ENCODE assay signal across 1 cellular context in the genomic region with DNA sequence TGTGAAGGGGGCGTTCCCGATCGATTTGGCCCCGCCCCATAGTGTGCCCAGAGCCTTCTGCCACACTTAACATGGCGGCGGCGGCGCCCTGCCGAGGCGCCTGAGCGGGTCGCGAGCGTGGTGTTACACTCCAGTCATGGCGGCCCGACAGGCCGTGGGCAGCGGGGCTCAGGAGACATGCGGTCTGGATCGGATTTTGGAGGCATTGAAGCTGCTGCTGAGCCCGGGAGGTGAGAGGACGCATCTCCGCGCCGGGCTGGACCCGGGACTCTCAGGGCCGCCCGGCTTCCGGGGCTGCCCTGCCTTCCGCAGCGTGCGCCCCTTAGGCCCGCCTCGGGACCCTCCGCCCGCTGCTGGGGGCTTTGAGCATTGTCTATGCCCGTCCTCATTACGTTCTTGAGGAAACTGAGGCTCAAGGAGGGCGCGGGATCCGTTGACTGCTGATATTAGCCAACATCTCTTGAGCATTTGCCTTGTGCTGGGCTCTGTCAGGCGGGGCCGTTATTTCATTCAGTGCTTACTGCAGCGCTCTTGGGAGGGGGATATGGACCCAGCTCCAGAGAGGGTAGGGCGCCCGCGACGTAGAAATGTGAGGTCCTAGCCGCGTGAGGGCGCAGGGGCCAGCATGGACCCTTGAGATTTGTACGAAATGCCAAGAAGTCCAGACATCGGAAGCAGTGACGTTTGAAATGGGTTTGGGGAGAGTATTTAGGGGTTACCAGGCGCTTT.
TF ChIP-seq lines count a peak whose summit lies in the region.

TSS of gene TANGO6 (plus strand) at position 50 of the 729 bp plus-strand sequence. CDS start at position 137, 87 bp downstream.

TF ChIP-seq in WTC11, 78 proteins besides CTCF, POLR2A, EP300 and RAD21 (continued from another document):
- TF ChIP-seq, protein P1, sequence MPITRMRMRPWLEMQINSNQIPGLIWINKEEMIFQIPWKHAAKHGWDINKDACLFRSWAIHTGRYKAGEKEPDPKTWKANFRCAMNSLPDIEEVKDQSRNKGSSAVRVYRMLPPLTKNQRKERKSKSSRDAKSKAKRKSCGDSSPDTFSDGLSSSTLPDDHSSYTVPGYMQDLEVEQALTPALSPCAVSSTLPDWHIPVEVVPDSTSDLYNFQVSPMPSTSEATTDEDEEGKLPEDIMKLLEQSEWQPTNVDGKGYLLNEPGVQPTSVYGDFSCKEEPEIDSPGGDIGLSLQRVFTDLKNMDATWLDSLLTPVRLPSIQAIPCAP (CRISPR knock-in tag; IDR thresholded peaks at IDR 0.05) = 0 out of 2 replicates have a peak, but pooled peaks have one; percentile 41
- TF ChIP-seq ZNF416 (CRISPR knock-in tag; IDR thresholded peaks at IDR 0.05) (0 out of 2 replicates have a peak, but pooled peaks have one; percentile 32), SP1 (CRISPR knock-in tag; conservative IDR thresholded peaks at IDR 0.05) (peak; percentile 94), ZNF232 (CRISPR knock-in tag; IDR thresholded peaks at IDR 0.05) (peak; percentile 81; the same call in 1 of the 2 replicates)
- TF ChIP-seq, protein P2, sequence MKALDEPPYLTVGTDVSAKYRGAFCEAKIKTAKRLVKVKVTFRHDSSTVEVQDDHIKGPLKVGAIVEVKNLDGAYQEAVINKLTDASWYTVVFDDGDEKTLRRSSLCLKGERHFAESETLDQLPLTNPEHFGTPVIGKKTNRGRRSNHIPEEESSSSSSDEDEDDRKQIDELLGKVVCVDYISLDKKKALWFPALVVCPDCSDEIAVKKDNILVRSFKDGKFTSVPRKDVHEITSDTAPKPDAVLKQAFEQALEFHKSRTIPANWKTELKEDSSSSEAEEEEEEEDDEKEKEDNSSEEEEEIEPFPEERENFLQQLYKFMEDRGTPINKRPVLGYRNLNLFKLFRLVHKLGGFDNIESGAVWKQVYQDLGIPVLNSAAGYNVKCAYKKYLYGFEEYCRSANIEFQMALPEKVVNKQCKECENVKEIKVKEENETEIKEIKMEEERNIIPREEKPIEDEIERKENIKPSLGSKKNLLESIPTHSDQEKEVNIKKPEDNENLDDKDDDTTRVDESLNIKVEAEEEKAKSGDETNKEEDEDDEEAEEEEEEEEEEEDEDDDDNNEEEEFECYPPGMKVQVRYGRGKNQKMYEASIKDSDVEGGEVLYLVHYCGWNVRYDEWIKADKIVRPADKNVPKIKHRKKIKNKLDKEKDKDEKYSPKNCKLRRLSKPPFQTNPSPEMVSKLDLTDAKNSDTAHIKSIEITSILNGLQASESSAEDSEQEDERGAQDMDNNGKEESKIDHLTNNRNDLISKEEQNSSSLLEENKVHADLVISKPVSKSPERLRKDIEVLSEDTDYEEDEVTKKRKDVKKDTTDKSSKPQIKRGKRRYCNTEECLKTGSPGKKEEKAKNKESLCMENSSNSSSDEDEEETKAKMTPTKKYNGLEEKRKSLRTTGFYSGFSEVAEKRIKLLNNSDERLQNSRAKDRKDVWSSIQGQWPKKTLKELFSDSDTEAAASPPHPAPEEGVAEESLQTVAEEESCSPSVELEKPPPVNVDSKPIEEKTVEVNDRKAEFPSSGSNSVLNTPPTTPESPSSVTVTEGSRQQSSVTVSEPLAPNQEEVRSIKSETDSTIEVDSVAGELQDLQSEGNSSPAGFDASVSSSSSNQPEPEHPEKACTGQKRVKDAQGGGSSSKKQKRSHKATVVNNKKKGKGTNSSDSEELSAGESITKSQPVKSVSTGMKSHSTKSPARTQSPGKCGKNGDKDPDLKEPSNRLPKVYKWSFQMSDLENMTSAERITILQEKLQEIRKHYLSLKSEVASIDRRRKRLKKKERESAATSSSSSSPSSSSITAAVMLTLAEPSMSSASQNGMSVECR (CRISPR knock-in tag; IDR thresholded peaks at IDR 0.05; ENCODE audit: borderline replicate concordance) = peak; percentile 70; the same call in 1 of the 2 replicates
- TF ChIP-seq, protein P3, sequence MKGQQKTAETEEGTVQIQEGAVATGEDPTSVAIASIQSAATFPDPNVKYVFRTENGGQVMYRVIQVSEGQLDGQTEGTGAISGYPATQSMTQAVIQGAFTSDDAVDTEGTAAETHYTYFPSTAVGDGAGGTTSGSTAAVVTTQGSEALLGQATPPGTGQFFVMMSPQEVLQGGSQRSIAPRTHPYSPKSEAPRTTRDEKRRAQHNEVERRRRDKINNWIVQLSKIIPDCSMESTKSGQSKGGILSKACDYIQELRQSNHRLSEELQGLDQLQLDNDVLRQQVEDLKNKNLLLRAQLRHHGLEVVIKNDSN (CRISPR knock-in tag; IDR thresholded peaks at IDR 0.05) = no peak
